In genomic region chr3:168085491-168086119, GRCh38 we compare ENCODE assay signal across 11 cellular contexts. TPM values are rescaled to one million over a fixed set of nuclear protein-coding genes. Genes with fewer than 3 reads are reported as not detected.
DNase-seq lines count a peak whose midpoint lies in the region; ATAC-seq, FAIRE-seq and TF ChIP-seq lines count a peak whose summit lies in the region.
"Had no signal": no experiment of that assay in that cellular context is flagged by ENCODE, and none has a peak within 500 bp of the region (broad histone marks: within the 10 kb centered on the region; RNA-seq: fewer than 3 reads in every experiment).

No MANE protein-coding gene starts in this region.

- H3K4me3 ChIP-seq in MM.1S (ENCODE audit: low read length) (no peak overlapping the region), small intestine (ENCODE audit: low read depth in 1 of 2, low read length in 2 of 2) (no peak overlapping the region)

- H3K4me2 ChIP-seq in MM.1S (ENCODE audit: low read depth, low read length), result peak overlapping the region; percentile 22

- peak; percentile 40 for DNase-seq in MM.1S
- DNase-seq in small intestine, result no peak
- DNase-seq in NCI-H1417 (lab: John Stamatoyannopoulos, UW), result no peak
- no peak for DNase-seq in NCI-H2107 (lab: John Stamatoyannopoulos, UW)
- DNase-seq: activated T-cell treated with anti-CD3 and anti-CD28 coated beads, Interleukin-2, amount 50 U/mL, for 72 hours; NCI-H526 treated with DMSO at 0.1 percent for 48 hours had no signal

- H3K36me3 ChIP-seq in MM.1S (replicated peaks; ENCODE audit: insufficient read depth, low read length), result no peaks in the 10 kb centered on the region
- H3K36me3 ChIP-seq in small intestine (ENCODE audit: control insufficient read depth in 2 of 2, insufficient read depth in 2 of 2, low read length in 2 of 2), result no peaks in the 10 kb centered on the region

- no peak for FAIRE-seq in small intestine (lab: Jason Lieb, UNC)

- H3K9ac ChIP-seq in MM.1S (ENCODE audit: low read length), result no peak overlapping the region
- H3K9ac ChIP-seq: parathyroid adenoma had no signal

- H3K27me3 ChIP-seq in MM.1S (replicated peaks; ENCODE audit: insufficient read depth, low read length) (no peaks in the 10 kb centered on the region), small intestine (ENCODE audit: control insufficient read depth in 2 of 2, insufficient read depth in 2 of 2, low read length in 2 of 2) (no peaks in the 10 kb centered on the region)

- peaks cover 45% of the 10 kb centered on the region for H3K4me1 ChIP-seq in MM.1S (ENCODE audit: low read length)
- H3K4me1 ChIP-seq in small intestine (ENCODE audit: control insufficient read depth in 2 of 2, insufficient read depth in 1 of 2, low read depth in 1 of 2, low read length in 1 of 2), result peaks cover 9 to 13% of the 10 kb centered on the region in 2 donors
- H3K4me1 ChIP-seq: parathyroid adenoma had no signal

- H3K9me3 ChIP-seq in MM.1S (replicated peaks; ENCODE audit: insufficient read depth, low read length), result no peaks in the 10 kb centered on the region
- H3K9me3 ChIP-seq in small intestine (ENCODE audit: control insufficient read depth, low read depth), result no peaks in the 10 kb centered on the region

- 75 to 92% (median 86%) methylated on average over 4 of the region's 4 CpGs for WGBS in small intestine, 3 donors

- no peaks in the 10 kb centered on the region for H3K9me2 ChIP-seq in MM.1S (replicated peaks; ENCODE audit: insufficient read depth, low read length)

- peak; percentile 63 for ATAC-seq in GM18498 (IDR thresholded peaks at IDR 0.05; ENCODE audit: unreplicated experiment)
- ATAC-seq in GM19463 (IDR thresholded peaks at IDR 0.05; ENCODE audit: unreplicated experiment), result peak; percentile 62
- peak; percentile 62 for ATAC-seq in HG02943 (IDR thresholded peaks at IDR 0.05; ENCODE audit: low read depth, unreplicated experiment)
- ATAC-seq in GM21515 (IDR thresholded peaks at IDR 0.05; ENCODE audit: unreplicated experiment), result no peak
- ATAC-seq: activated T-cell treated with anti-CD3 and anti-CD28 coated beads, Interleukin-2, amount 50 U/mL, for 72 hours had no signal

- peaks cover 20% of the 10 kb centered on the region for H3F3A ChIP-seq in MM.1S (ENCODE audit: insufficient read depth, low read length)

- peaks cover 95% of the 10 kb centered on the region for H3K79me2 ChIP-seq in MM.1S (ENCODE audit: low read length)

- H2AFZ ChIP-seq in MM.1S (ENCODE audit: low read length), result no peak overlapping the region
- H2AFZ ChIP-seq: parathyroid adenoma had no signal

- H3K27ac ChIP-seq in MM.1S (ENCODE audit: low read length) (peak overlapping the region; percentile 24; the same call in 1 of the 2 replicates), small intestine (ENCODE audit: low read depth in 1 of 2, low read length in 1 of 2) (no peak overlapping the region)
- H3K27ac ChIP-seq: parathyroid adenoma had no signal

- no peak for TF ChIP-seq CTCF in MM.1S (IDR thresholded peaks at IDR 0.05; ENCODE audit: low read length)

- H4K20me1 ChIP-seq in MM.1S (ENCODE audit: insufficient read depth, low read length), result no peaks in the 10 kb centered on the region; the same call in 1 of the 2 replicates

RNA-seq across cellular contexts. Expression of gene GOLIM4, which starts 10.1 kb away (rescaled TPM):
- polyA plus RNA-seq in small intestine, result 10 to 100 TPM; 23.2 to 47.4 (median 44.5) TPM
